1 cellular context compared by ENCODE assay signal in genomic region chr5:14685757-14686156, GRCh38.
TF ChIP-seq lines count a peak whose summit lies in the region.

No MANE protein-coding gene starts in this region.

TF ChIP-seq in HCT116, 20 proteins besides CTCF, POLR2A, EP300 and RAD21 (continued from another document):
- TF ChIP-seq MAX (IDR thresholded peaks at IDR 0.05) = no peak
- no peak for TF ChIP-seq EZH2 (IDR thresholded peaks at IDR 0.05)
